In the genomic region with DNA sequence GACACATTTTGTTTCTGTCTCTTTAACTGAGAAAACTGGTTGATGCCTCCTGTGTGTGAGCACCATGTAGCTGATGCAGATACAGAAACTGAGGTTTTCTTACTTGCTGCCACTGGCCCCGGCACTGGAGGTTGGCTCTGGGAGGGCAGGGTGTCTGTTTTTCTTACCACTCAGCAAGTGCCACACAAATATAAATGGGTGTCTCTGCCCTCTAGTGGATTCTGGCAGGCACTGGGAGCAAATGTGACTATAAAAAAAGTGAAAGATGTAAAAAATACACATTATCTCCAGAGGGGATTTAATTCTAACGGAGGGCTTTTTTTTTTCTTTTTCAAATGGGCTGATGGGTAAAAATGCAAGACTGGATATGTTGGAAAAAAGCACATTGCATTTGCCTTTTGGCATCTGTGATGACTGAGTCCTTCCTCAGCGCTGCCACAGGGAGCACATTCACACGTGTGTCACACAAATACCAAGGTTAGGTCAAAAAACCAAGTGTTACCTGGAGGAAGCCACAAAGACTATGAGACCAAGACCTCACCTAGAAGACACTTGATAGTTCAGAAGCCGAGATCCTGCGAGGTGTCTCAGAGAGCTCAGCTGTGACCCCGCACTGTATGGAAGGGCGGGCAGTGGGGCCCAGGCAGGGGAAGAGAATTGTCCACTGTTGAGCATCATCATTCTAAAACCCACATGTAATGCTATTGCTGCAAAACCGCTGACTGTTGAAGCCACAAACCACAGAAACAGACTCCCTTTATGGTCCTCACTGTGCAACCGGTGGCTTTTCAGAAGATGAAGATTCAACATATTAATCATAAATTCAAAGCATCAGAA, we compare ENCODE assay signal across 8 cellular contexts. TPM values are rescaled to one million over a fixed set of nuclear protein-coding genes. Genes with fewer than 3 reads are reported as not detected.
DNase-seq lines count a peak whose midpoint lies in the region; ATAC-seq and TF ChIP-seq lines count a peak whose summit lies in the region.

No MANE protein-coding gene starts in this region.

- peak overlapping the region; percentile 1 for H3K4me3 ChIP-seq in HL-60 (replicated peaks; ENCODE audit: insufficient read depth, low read length)
- no peak overlapping the region for H3K4me3 ChIP-seq in PC-9

- peak overlapping the region; percentile 57 for H3K27ac Mint-ChIP-seq in activated T-helper 17 cell treated with anti-CD3 and anti-CD28 coated beads, Interleukin-2, amount 50 U/mL, for 72 hours

- H3K9me3 Mint-ChIP-seq in activated T-helper 17 cell treated with anti-CD3 and anti-CD28 coated beads, Interleukin-2, amount 50 U/mL, for 72 hours: no peaks in the 10 kb centered on the region

- no peaks in the 10 kb centered on the region for H3K4me1 ChIP-seq in PC-9 (replicated peaks; ENCODE audit: insufficient read depth)

- H3K79me2 ChIP-seq in PC-9 (ENCODE audit: low read depth): no peaks in the 10 kb centered on the region

- H3K4me1 Mint-ChIP-seq in activated T-helper 17 cell treated with anti-CD3 and anti-CD28 coated beads, Interleukin-2, amount 50 U/mL, for 72 hours: peaks cover 11% of the 10 kb centered on the region

- POLR2A ChIA-PET in PC-9 (lab: Charles Lee; ENCODE audit: unreplicated experiment): no interaction called here

- intact Hi-C loops in PC-9 (cut with micrococcal nuclease; ENCODE audit: unreplicated experiment): no loop called here

- H3K36me3 ChIP-seq in PC-9 (ENCODE audit: low read depth): no peaks in the 10 kb centered on the region

- ATAC-seq in GM21447 (IDR thresholded peaks at IDR 0.05; ENCODE audit: unreplicated experiment) (peak; percentile 92), omental fat pad (ENCODE audit: low FRiP score) (no peak)
- ATAC-seq in activated T-helper 17 cell treated with anti-CD3 and anti-CD28 coated beads, Interleukin-2, amount 50 U/mL, for 72 hours (replicated peaks): peak; percentile 76

- BruUV-seq in PC-9 (replicated peaks; lab: Mats Ljungman, UMichigan): no TSS peak

- no peak overlapping the region for H2AFZ ChIP-seq in PC-9

- no peak overlapping the region for H3K4me2 ChIP-seq in PC-9

- no peaks in the 10 kb centered on the region for H3K9me3 ChIP-seq in PC-9 (ENCODE audit: insufficient read depth, low read depth)

- no peaks in the 10 kb centered on the region for H3K27me3 Mint-ChIP-seq in activated T-helper 17 cell treated with anti-CD3 and anti-CD28 coated beads, Interleukin-2, amount 50 U/mL, for 72 hours

- H3K27me3 ChIP-seq in HL-60 (ENCODE audit: insufficient read depth, poor library complexity, severe bottlenecking) (no peaks in the 10 kb centered on the region), PC-9 (ENCODE audit: insufficient read depth, low read depth) (no peaks in the 10 kb centered on the region)

- no peaks in the 10 kb centered on the region for H4K20me1 ChIP-seq in PC-9 (ENCODE audit: insufficient read depth)

- CTCF ChIA-PET in PC-9 (lab: Charles Lee): no interaction called here

- H3K9me2 ChIP-seq in PC-9 (ENCODE audit: insufficient read depth): no peaks in the 10 kb centered on the region

- DNase-seq in Daoy (ENCODE audit: low read depth): peak; percentile 56
- peak; percentile 61 to 92 for DNase-seq in HL-60 (ENCODE audit: low read depth in 1 of 2, low spot score in 1 of 2)
- DNase-seq in PC-9: peak; percentile 20 to 36
- DNase-seq in globus pallidus (ENCODE audit: low spot score): peak; percentile 71
- peak; percentile 58 for DNase-seq in renal cortical epithelial cell (ENCODE audit: low read depth)
- DNase-seq in omental fat pad (ENCODE audit: low spot score): no peak

- H3K36me3 Mint-ChIP-seq in activated T-helper 17 cell treated with anti-CD3 and anti-CD28 coated beads, Interleukin-2, amount 50 U/mL, for 72 hours (ENCODE audit: low read depth): peaks cover 30% of the 10 kb centered on the region

- TF ChIP-seq CTCF in HL-60 (IDR thresholded peaks at IDR 0.05; ENCODE audit: insufficient read depth, low read length): peak; percentile 78
- peak; percentile 65 for TF ChIP-seq CTCF in PC-9 (conservative IDR thresholded peaks at IDR 0.05)
- no peak for TF ChIP-seq CTCF in omental fat pad (IDR thresholded peaks at IDR 0.05)

- H3K4me3 Mint-ChIP-seq in activated T-helper 17 cell treated with anti-CD3 and anti-CD28 coated beads, Interleukin-2, amount 50 U/mL, for 72 hours: peak overlapping the region; percentile 49

- peak overlapping the region; percentile 80 for H3K27ac ChIP-seq in HL-60 (replicated peaks)
- no peak overlapping the region for H3K27ac ChIP-seq in PC-9

- H3F3A ChIP-seq in PC-9 (ENCODE audit: insufficient read depth, low read depth): no peaks in the 10 kb centered on the region

RNA-seq across cellular contexts. Expression of a gene that starts 18.9 kb away (rescaled TPM):
- 7.0 and 7.9 TPM in 2 replicates for total RNA-seq in Daoy (2014; rRNA removed; shearing (Covaris generic))
- total RNA-seq in PC-9 (2021) (5.3 and 5.6 TPM in 2 replicates), renal cortical epithelial cell (7.5 and 12.6 TPM in 2 replicates), omental fat pad (1 to 10 TPM; 2.6 to 5.6 (median 4.3) TPM)
- 1 to 10 TPM; 6.4 to 6.9 TPM for total RNA-seq in activated T-helper 17 cell treated with anti-CD3 and anti-CD28 coated beads, Interleukin-2, amount 50 U/mL, for 72 hours

Comparison
In these comparisons a context has a peak if more than half of its experiments do, and no peak if none do; other contexts are left out.
1. CTCF ChIP-seq: peak in HL-60 (single experiment) and PC-9 (single experiment); none in omental fat pad (0 of 3).